Comparison of ENCODE assay signal across 1 cellular context in genomic region chr19:49004964-49005614, GRCh38.
TF ChIP-seq lines count a peak whose summit lies in the region.

No MANE protein-coding gene starts in this region.

TF ChIP-seq in HCT116, 20 proteins besides CTCF, POLR2A, EP300 and RAD21 (continued from another document):
- no peak for TF ChIP-seq REST (IDR thresholded peaks at IDR 0.05; ENCODE audit: low read depth)
- no peak for TF ChIP-seq ATF3 (IDR thresholded peaks at IDR 0.05)
- TF ChIP-seq EZH2 (IDR thresholded peaks at IDR 0.05) = no peak
- TF ChIP-seq CBX3 (IDR thresholded peaks at IDR 0.05; ENCODE audit: low read depth) = no peak
